Comparison of ENCODE assay signal across 13 cellular contexts in the genomic region with DNA sequence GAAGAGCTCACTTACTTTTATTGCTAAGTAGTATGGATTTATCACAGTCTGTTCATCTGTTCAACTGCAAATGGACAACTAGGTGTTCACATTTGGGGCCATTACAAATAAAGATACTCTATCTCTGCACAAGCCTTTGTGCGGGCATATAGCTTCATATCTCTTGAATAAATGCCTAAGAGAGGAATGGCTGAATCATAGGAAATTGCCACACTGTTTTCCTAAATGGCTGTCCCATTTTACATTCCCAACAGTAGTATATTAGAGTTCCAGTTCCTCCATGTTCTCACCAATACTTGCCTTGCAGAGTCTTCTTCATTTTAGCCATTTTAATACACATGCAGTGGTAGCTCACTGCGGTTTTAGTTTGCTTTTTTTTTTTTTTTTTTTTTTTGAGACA.
"Had no signal": no experiment of that assay in that cellular context is flagged by ENCODE, and none has a peak within 500 bp of the region (broad histone marks: within the 10 kb centered on the region; RNA-seq: fewer than 3 reads in every experiment).

No MANE protein-coding gene starts in this region.

- H3K36me3 ChIP-seq: gastrocnemius medialis, left ventricle myocardium inferior, ovary had no signal

- H3K27ac ChIP-seq: gastrocnemius medialis, left ventricle myocardium inferior, ovary, VCaP had no signal

- DNase-seq: activated T-cell treated with anti-CD3 and anti-CD28 coated beads, Interleukin-2, amount 50 U/mL, for 1 hour; amygdala; gastrocnemius medialis; heart right ventricle; left ventricle myocardium inferior; mesendoderm; stimulated activated CD4-positive, alpha-beta T cell treated with anti-CD3 and anti-CD28 coated beads, Interleukin-4, amount 100 ng/mL, for 1 hour; stimulated activated CD8-positive, alpha-beta memory T cell treated with anti-CD3 and anti-CD28 coated beads, Interleukin-4, amount 100 ng/mL, for 48 hours; T-helper 9 cell had no signal

- H3K27me3 ChIP-seq: gastrocnemius medialis, heart right ventricle, ovary had no signal

- H3K27ac Mint-ChIP-seq: brain had no signal

- H3K4me3 Mint-ChIP-seq: brain had no signal

- H3K9me3 ChIP-seq: gastrocnemius medialis, heart right ventricle, left ventricle myocardium inferior, ovary had no signal

- ATAC-seq: gastrocnemius medialis, heart right ventricle had no signal

- FAIRE-seq: keratinocyte had no signal

- H3K4me3 ChIP-seq: gastrocnemius medialis, heart right ventricle, left ventricle myocardium inferior, ovary had no signal
